In the genomic region with DNA sequence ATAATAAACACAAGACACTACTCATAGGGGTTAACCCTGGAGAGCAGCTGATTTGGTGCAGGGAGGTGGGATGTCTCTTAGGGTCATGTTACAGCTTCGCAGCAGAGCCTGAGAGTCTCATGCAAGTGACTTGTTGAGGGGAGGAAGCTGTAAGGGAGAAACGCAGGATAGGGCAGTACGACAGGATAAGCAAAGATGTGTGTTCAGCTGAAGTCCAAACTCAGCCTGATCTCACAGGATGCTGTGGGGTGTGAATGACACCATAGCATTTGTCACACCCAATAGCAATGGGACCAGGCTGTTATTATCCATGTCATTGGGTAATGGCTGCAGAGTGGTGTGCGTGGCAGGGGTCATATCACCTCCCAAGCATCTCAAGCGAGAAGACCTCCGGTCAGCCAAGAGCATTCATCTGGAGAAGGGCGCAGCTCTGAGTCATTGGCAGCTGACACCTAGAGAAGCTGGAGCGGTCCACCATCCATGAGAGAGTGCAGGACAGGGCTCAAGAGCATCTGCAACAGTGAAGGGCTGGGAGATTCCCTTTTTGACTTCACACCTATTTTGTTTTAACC, we compare ENCODE assay signal across 13 cellular contexts. TPM values are rescaled to one million over a fixed set of nuclear protein-coding genes. Genes with fewer than 3 reads are reported as not detected.
DNase-seq lines count a peak whose midpoint lies in the region; ATAC-seq, FAIRE-seq and TF ChIP-seq lines count a peak whose summit lies in the region.
"Had no signal": no experiment of that assay in that cellular context is flagged by ENCODE, and none has a peak within 500 bp of the region (broad histone marks: within the 10 kb centered on the region; RNA-seq: fewer than 3 reads in every experiment).

No MANE protein-coding gene starts in this region.

- intact Hi-C loops in CD14-positive monocyte (cut with micrococcal nuclease): no loop called here

- no peaks in the 10 kb centered on the region for H3K9me3 Mint-ChIP-seq in CD14-positive monocyte
- H3K9me3 Mint-ChIP-seq: activated T-cell treated with anti-CD3 and anti-CD28 coated beads, Interleukin-2, amount 50 U/mL, for 72 hours had no signal

- H3K36me3 ChIP-seq in rectal smooth muscle tissue (ENCODE audit: control insufficient read depth, insufficient read depth, low read length): peaks cover 24% of the 10 kb centered on the region

- DNase-seq in EH (ENCODE audit: low read depth) (peak; percentile 87), NCI-H460 (ENCODE audit: extremely low read depth, low read depth) (peak; percentile 98), fibroblast of the aortic adventitia (ENCODE audit: low read depth) (peak; percentile 48), HTR-8/SVneo (ENCODE audit: insufficient read length, low spot score) (no peak), GF-D8 (lab: John Stamatoyannopoulos, UW) (no peak), CD14-positive monocyte (ENCODE audit: low spot score) (no peak)
- DNase-seq: DMS79 treated with DMSO at 0.1 percent for 48 hours; hippocampal formation; stimulated activated CD4-positive, alpha-beta T cell treated with anti-CD3 and anti-CD28 coated beads, Interleukin-2, amount 100 ng/mL, for 48 hours had no signal

- no peak for ATAC-seq in HG03520 (IDR thresholded peaks at IDR 0.05; ENCODE audit: unreplicated experiment)

- no peak for TF ChIP-seq CTCF in fibroblast of the aortic adventitia (IDR thresholded peaks at IDR 0.05; ENCODE audit: insufficient read depth, low read length)
- TF ChIP-seq CTCF in CD14-positive monocyte (IDR thresholded peaks at IDR 0.05): no peak

- H3K4me3 Mint-ChIP-seq in CD14-positive monocyte: no peak overlapping the region
- H3K4me3 Mint-ChIP-seq: activated T-cell treated with anti-CD3 and anti-CD28 coated beads, Interleukin-2, amount 50 U/mL, for 72 hours had no signal

- H3K4me1 Mint-ChIP-seq in CD14-positive monocyte: peaks cover 20% of the 10 kb centered on the region

- H3K27me3 Mint-ChIP-seq in CD14-positive monocyte (ENCODE audit: low read depth in 3 of 3): no peaks in the 10 kb centered on the region

- peaks cover 30% of the 10 kb centered on the region for H3K4me1 ChIP-seq in rectal smooth muscle tissue (ENCODE audit: control insufficient read depth, insufficient read depth, low read length)

- no peak for FAIRE-seq in HTR-8/SVneo (lab: Jason Lieb, UNC)

- H3K27ac ChIP-seq in rectal smooth muscle tissue (ENCODE audit: low read depth, low read length): peak overlapping the region; percentile 3

- H3K27ac Mint-ChIP-seq in CD14-positive monocyte: peak overlapping the region in 3 of 7 donors; percentile 18 to 80 (median 49)
- H3K27ac Mint-ChIP-seq: activated T-cell treated with anti-CD3 and anti-CD28 coated beads, Interleukin-2, amount 50 U/mL, for 72 hours had no signal

- no peak overlapping the region for H3K9ac ChIP-seq in rectal smooth muscle tissue (ENCODE audit: low read length)

- H3K4me3 ChIP-seq in fibroblast of the aortic adventitia (ENCODE audit: low read depth, low read length): no peak overlapping the region
- no peak overlapping the region for H3K4me3 ChIP-seq in rectal smooth muscle tissue (ENCODE audit: low read length)
- H3K4me3 ChIP-seq: upper lobe of right lung had no signal

- no peaks in the 10 kb centered on the region for H3K27me3 ChIP-seq in rectal smooth muscle tissue (ENCODE audit: control insufficient read depth, insufficient read depth, low read length)
- H3K27me3 ChIP-seq: upper lobe of right lung had no signal

- peaks cover 44 to 52% of the 10 kb centered on the region in 2 donors for H3K36me3 Mint-ChIP-seq in CD14-positive monocyte

RNA-seq across cellular contexts. Expression of a gene that starts 49.2 kb away (rescaled TPM):
- total RNA-seq in NCI-H460 (2014; rRNA removed; shearing (Covaris generic)): 104 and 105 TPM in 2 replicates
- polyA plus RNA-seq in NCI-H460 (2014; cell fraction: nucleus; rRNA removed): 104 and 105 TPM in 2 replicates
- 47.3 and 54.9 TPM in 2 replicates for total RNA-seq in fibroblast of the aortic adventitia (ENCODE audit: low replicate concordance)
- 10 to 100 TPM; 58.6 to 60.9 TPM for polyA plus RNA-seq in CD14-positive monocyte

Comparison
In these comparisons a context has a peak if more than half of its experiments do, and no peak if none do; other contexts are left out.
1. DNase-seq: peak in EH (single experiment), NCI-H460 (single experiment) and fibroblast of the aortic adventitia (single experiment); none in HTR-8/SVneo (single experiment), GF-D8 (single experiment) and CD14-positive monocyte (single experiment).